Comparison of ENCODE assay signal across 11 cellular contexts in the genomic region with DNA sequence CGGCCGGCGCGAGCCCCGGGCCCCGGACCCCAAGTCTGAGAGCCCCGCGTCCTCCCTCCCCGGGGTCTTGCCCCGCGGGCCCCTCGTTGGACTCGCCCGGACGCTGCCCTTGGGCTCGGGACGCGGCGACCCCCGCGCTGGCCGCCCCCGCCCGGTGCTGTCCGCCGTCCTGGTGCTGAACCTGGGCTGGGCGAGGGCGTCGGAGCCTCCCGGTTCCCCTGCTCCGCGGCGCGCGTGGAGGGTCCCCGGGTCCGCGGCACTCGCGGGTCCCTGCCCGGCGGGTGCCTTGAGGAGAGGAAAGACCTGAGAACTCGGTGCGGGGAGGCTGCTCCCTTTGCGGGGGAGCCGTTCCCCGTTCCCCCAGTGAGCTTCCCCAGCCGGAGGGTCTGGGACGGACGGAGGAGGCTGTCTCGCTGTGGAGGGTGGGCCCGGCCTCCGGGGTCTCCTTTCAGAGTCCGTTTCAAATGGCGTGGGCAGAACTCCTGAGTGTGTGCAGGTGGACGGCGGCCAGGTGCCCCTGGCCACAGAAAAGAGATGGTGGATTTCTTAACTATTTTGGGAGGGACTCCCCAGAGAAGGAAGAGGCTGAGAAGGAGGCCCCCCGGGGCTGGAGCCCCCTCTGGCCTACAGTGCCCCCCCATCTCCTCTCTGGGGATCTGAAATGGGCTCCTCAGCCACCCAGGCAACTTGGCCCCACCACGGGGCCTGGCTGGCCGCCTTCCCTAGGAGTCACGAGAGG. TPM values are rescaled to one million over a fixed set of nuclear protein-coding genes. Genes with fewer than 3 reads are reported as not detected.
DNase-seq lines count a peak whose midpoint lies in the region; ATAC-seq, FAIRE-seq and TF ChIP-seq lines count a peak whose summit lies in the region.
"Had no signal": no experiment of that assay in that cellular context is flagged by ENCODE, and none has a peak within 500 bp of the region (broad histone marks: within the 10 kb centered on the region; RNA-seq: fewer than 3 reads in every experiment).

No MANE protein-coding gene starts in this region.

- H3K27me3 ChIP-seq in breast epithelium: peaks cover 13 to 56% of the 10 kb centered on the region in 2 donors
- H3K27me3 ChIP-seq in GM12878 (replicated peaks in 1 of 2; ENCODE audit: control insufficient read depth in 2 of 2, insufficient read depth in 2 of 2, low read length in 1 of 2): peaks cover 3 to 5% of the 10 kb centered on the region in 2 experiments; a peak in 2 of 4 replicates

- TF ChIP-seq RAD21 in GM12878 (IDR thresholded peaks at IDR 0.05; ENCODE audit: insufficient read depth, low read depth, low read length): no peak

- ATAC-seq in GM12878 (no peak), left colon (peak; percentile 28)

- H3K4me3 ChIP-seq in breast epithelium (peak overlapping the region in 2 of 3 donors; percentile 45 to 66), GM12878 (no peak overlapping the region)

- H3K9me3 Mint-ChIP-seq in MCF 10A (ENCODE audit: unreplicated experiment) (no peaks in the 10 kb centered on the region), type B pancreatic cell (no peaks in the 10 kb centered on the region)

- WGBS in GM12878 (ENCODE audit: insufficient coverage, insufficient replicate concordance, low lambda C conversion rate, missing lambda C conversion rate): 42% methylated on average over 43 of the region's 61 CpGs

- POLR2A ChIA-PET in MCF 10A (lab: Yijun Ruan, JAX): no interaction called here
- POLR2A ChIA-PET in GM12878 (lab: Charles Lee): no interaction called here
- POLR2A ChIA-PET in GM10248 (lab: Yijun Ruan, JAX): no interaction called here

- no peak overlapping the region for H3K4me3 Mint-ChIP-seq in MCF 10A (ENCODE audit: unreplicated experiment)
- peak overlapping the region; percentile 34 for H3K4me3 Mint-ChIP-seq in type B pancreatic cell

- H3K36me3 Mint-ChIP-seq in MCF 10A (ENCODE audit: insufficient read depth, unreplicated experiment) (no peaks in the 10 kb centered on the region), type B pancreatic cell (no peaks in the 10 kb centered on the region)

- CTCF ChIA-PET in MCF 10A (lab: Yijun Ruan, JAX): interaction anchor here (0.6 to 1.2 kb wide), 3 partner anchors 25 to 1597 kb away, joined by 3 to 7 read pairs (median 3); no protein-coding TSS in a partner anchor
- CTCF ChIA-PET in GM12878 (lab: Yijun Ruan, JAX): no interaction called here
- CTCF ChIA-PET in GM10248 (lab: Yijun Ruan, JAX): interaction anchor here (2.7 kb wide), 1 partner anchor 25 kb away, joined by 10 read pairs; no protein-coding TSS in a partner anchor

- H3K9ac ChIP-seq in GM12878 (ENCODE audit: control insufficient read depth, insufficient read depth, low read length): no peak overlapping the region

- H3K36me3 ChIP-seq in breast epithelium: no peaks in the 10 kb centered on the region
- H3K36me3 ChIP-seq in GM12878 (ENCODE audit: control insufficient read depth in 2 of 2, insufficient read depth in 2 of 2, low read length in 1 of 2): no peaks in the 10 kb centered on the region

- no peak for TF ChIP-seq EP300 in GM12878 (IDR thresholded peaks at IDR 0.05; ENCODE audit: borderline replicate concordance in 1 of 2, control insufficient read depth in 1 of 2, low read depth in 2 of 2, low read length in 2 of 2)

- FAIRE-seq in GM12878 (lab: Jason Lieb, UNC): no peak

- no peak overlapping the region for H2AFZ ChIP-seq in GM12878 (ENCODE audit: control insufficient read depth, low read depth, low read length)

- intact Hi-C loops in breast epithelium (cut with DNase I; ENCODE audit: low total_unique reads): no loop called here
- intact Hi-C loops in MCF 10A (cut with micrococcal nuclease): no loop called here
- intact Hi-C loops in GM12878 (cut with micrococcal nuclease; ENCODE audit: unreplicated experiment): no loop called here
- intact Hi-C loops in left colon (cut with DNase I, micrococcal nuclease): no loop called here

- BruUV-seq in MCF 10A (replicated peaks; lab: Mats Ljungman, UMichigan) (no TSS peak), GM12878 (replicated peaks; lab: Mats Ljungman, UMichigan) (no TSS peak)

- no peak overlapping the region for H3K4me2 ChIP-seq in GM12878 (ENCODE audit: control insufficient read depth, insufficient read depth)

- SMC1A ChIA-PET in GM12878 (lab: Charles Lee; ENCODE audit: uncharacterized antibody, unreplicated experiment): no interaction called here

- RAD21 ChIA-PET in GM12878 (lab: Charles Lee; ENCODE audit: unreplicated experiment): no interaction called here

- H3K79me2 ChIP-seq in GM12878 (ENCODE audit: control insufficient read depth, insufficient read depth, low read length): no peaks in the 10 kb centered on the region

- no peak for TF ChIP-seq POLR2A in breast epithelium (IDR thresholded peaks at IDR 0.05)
- TF ChIP-seq POLR2A in GM12878 (IDR thresholded peaks at IDR 0.05; ENCODE audit: low read depth, low read length): no peak

- DNase-seq in breast epithelium (ENCODE audit: low spot score in 2 of 2): no peak
- no peak for DNase-seq in MCF 10A (ENCODE audit: unreplicated experiment)
- no peak for DNase-seq in GM12878 (ENCODE audit: low read depth, low spot score)
- DNase-seq in left colon: no peak
- no peak for DNase-seq in type B pancreatic cell (ENCODE audit: extremely low spot score, unreplicated experiment)
- no peak for DNase-seq in GM10248 (ENCODE audit: extremely low spot score)
- no peak for DNase-seq in activated effector memory CD4-positive, alpha-beta T cell treated with anti-CD3 and anti-CD28 coated beads, Interleukin-2, amount 50 U/mL, for 16 hours
- DNase-seq in NCI-H2029 (lab: John Stamatoyannopoulos, UW): no peak
- DNase-seq: T-helper 1 cell had no signal

- H3K27ac ChIP-seq in breast epithelium: no peak overlapping the region
- H3K27ac ChIP-seq in GM12878 (ENCODE audit: control insufficient read depth, insufficient read depth): no peak overlapping the region

- H3K4me1 Mint-ChIP-seq in MCF 10A (ENCODE audit: insufficient read depth, unreplicated experiment): peaks cover 8% of the 10 kb centered on the region
- H3K4me1 Mint-ChIP-seq in type B pancreatic cell (ENCODE audit: unreplicated experiment): no peaks in the 10 kb centered on the region

- H3K27me3 Mint-ChIP-seq in MCF 10A (ENCODE audit: insufficient read depth, unreplicated experiment): peaks cover 51% of the 10 kb centered on the region
- peaks cover 79% of the 10 kb centered on the region for H3K27me3 Mint-ChIP-seq in type B pancreatic cell

- H3K4me1 ChIP-seq in breast epithelium (peaks cover 6 to 8% of the 10 kb centered on the region in 2 donors), GM12878 (ENCODE audit: control insufficient read depth, insufficient read depth, low read length) (no peaks in the 10 kb centered on the region)

- H3K27ac Mint-ChIP-seq in MCF 10A (ENCODE audit: low read depth, unreplicated experiment): no peak overlapping the region
- H3K27ac Mint-ChIP-seq in type B pancreatic cell: no peak overlapping the region
- H3K27ac Mint-ChIP-seq: nephron had no signal

- no peaks in the 10 kb centered on the region for H4K20me1 ChIP-seq in GM12878 (ENCODE audit: control insufficient read depth, insufficient read depth)

- in situ Hi-C loops in GM12878 (cut with MboI): no loop called here

- H3K9me3 ChIP-seq in breast epithelium (no peaks in the 10 kb centered on the region), GM12878 (replicated peaks; ENCODE audit: control insufficient read depth, insufficient read depth, low read length) (no peaks in the 10 kb centered on the region)

- TF ChIP-seq CTCF in breast epithelium (IDR thresholded peaks at IDR 0.05) (no peak), MCF 10A (IDR thresholded peaks at IDR 0.05; ENCODE audit: unreplicated experiment) (no peak), GM12878 (IDR thresholded peaks at IDR 0.05 in 2 of 3, conservative IDR thresholded peaks at IDR 0.05 in 1 of 3; ENCODE audit: control insufficient read depth in 2 of 3, extremely low read depth in 1 of 3, insufficient read depth in 1 of 3, low read depth in 3 of 3, low read length in 3 of 3) (no peak), type B pancreatic cell (conservative IDR thresholded peaks at IDR 0.05) (no peak), GM10248 (IDR thresholded peaks at IDR 0.05; ENCODE audit: control extremely low read depth, extremely low read depth, low read depth, missing control alignments) (no peak)

RNA-seq across cellular contexts. Expression of a gene that starts 0.6 kb away (rescaled TPM):
- total RNA-seq in breast epithelium (not detected), MCF 10A (2022) (not detected in 2 replicates), GM12878 (2014; rRNA removed) (not detected in 2 replicates), GM12878 (2014; rRNA removed; fragmentation: Illumina TruSeq; extraction: Trizol) (not detected in 2 replicates), GM12878 (2021) (not detected in 2 replicates), left colon (not detected), type B pancreatic cell (ENCODE audit: low replicate concordance) (0.43 and 2.0 TPM in 2 replicates)
- total RNA-seq in GM12878 (2013; cell fraction: nucleolus; rRNA removed): not detected in 2 replicates
- polyA plus RNA-seq in GM12878 (2011; ENCODE audit: low read depth): not detected
- polyA plus RNA-seq in GM12878 (2011; rRNA removed) (not detected in 2 replicates), GM12878 (2014; fragmentation: Illumina TruSeq; extraction: Trizol) (not detected in 2 replicates), GM12878 (2014; fragmentation: Nextera tagmentation; extraction: Ambion mirVana) (not detected), GM12878 (2014; rRNA removed) (not detected in 2 replicates), GM12878 (2016; fragmentation: Nextera tagmentation; extraction: Ambion mirVana) (not detected)
- not detected in 2 replicates for polyA plus RNA-seq in GM12878 (2011; cell fraction: cytosol; rRNA removed)
- not detected in 2 replicates for polyA plus RNA-seq in GM12878 (2011; cell fraction: nucleus; rRNA removed)
- not detected in 2 replicates for polyA plus RNA-seq in GM12878 (2012)
- polyA minus RNA-seq in GM12878 (2011; rRNA and poly(A)+ RNA removed): not detected in 2 replicates
- not detected in 2 replicates for polyA minus RNA-seq in GM12878 (2011; cell fraction: cytosol; rRNA and poly(A)+ RNA removed)
- polyA minus RNA-seq in GM12878 (2011; cell fraction: nucleus; rRNA and poly(A)+ RNA removed): not detected in 2 replicates
- total RNA-seq: glomerular endothelial cell had no signal

RNA-seq across cellular contexts. Expression of a gene that starts 16.2 kb away (rescaled TPM):
- total RNA-seq in breast epithelium: under 1 TPM in 2 of 3 donors, not detected in 1; 0.29 to 0.98 TPM
- total RNA-seq in MCF 10A (2022): not detected in 2 replicates
- total RNA-seq in GM12878 (2013; cell fraction: nucleolus; rRNA removed): not detected in 2 replicates
- not detected in 2 replicates for total RNA-seq in GM12878 (2014; rRNA removed)
- total RNA-seq in GM12878 (2014; rRNA removed; fragmentation: Illumina TruSeq; extraction: Trizol): not detected in 2 replicates
- not detected in 2 replicates for total RNA-seq in GM12878 (2021)
- not detected for polyA plus RNA-seq in GM12878 (2011; ENCODE audit: low read depth)
- not detected in 2 replicates for polyA plus RNA-seq in GM12878 (2011; rRNA removed)
- polyA plus RNA-seq in GM12878 (2011; cell fraction: cytosol; rRNA removed): not detected in 2 replicates
- polyA plus RNA-seq in GM12878 (2011; cell fraction: nucleus; rRNA removed): not detected in 2 replicates
- polyA plus RNA-seq in GM12878 (2012): not detected in 2 replicates
- 0.01 TPM in 1 of 2 replicates, not detected in the other for polyA plus RNA-seq in GM12878 (2014; fragmentation: Illumina TruSeq; extraction: Trizol)
- not detected for polyA plus RNA-seq in GM12878 (2014; fragmentation: Nextera tagmentation; extraction: Ambion mirVana)
- not detected in 2 replicates for polyA plus RNA-seq in GM12878 (2014; rRNA removed)
- polyA plus RNA-seq in GM12878 (2016; fragmentation: Nextera tagmentation; extraction: Ambion mirVana): not detected
- polyA minus RNA-seq in GM12878 (2011; rRNA and poly(A)+ RNA removed): not detected in 2 replicates
- polyA minus RNA-seq in GM12878 (2011; cell fraction: cytosol; rRNA and poly(A)+ RNA removed): not detected in 2 replicates
- not detected in 2 replicates for polyA minus RNA-seq in GM12878 (2011; cell fraction: nucleus; rRNA and poly(A)+ RNA removed)
- not detected for total RNA-seq in left colon
- total RNA-seq in type B pancreatic cell (ENCODE audit: low replicate concordance): 0.76 and 1.5 TPM in 2 replicates
- total RNA-seq: glomerular endothelial cell had no signal

RNA-seq across cellular contexts. Expression of a gene that starts 30.5 kb away (rescaled TPM):
- total RNA-seq in breast epithelium (10 to 100 TPM in 2 of 3 donors, under 1 TPM in 1; 0.64 to 17.9 (median 12.5) TPM), MCF 10A (2022) (20.3 and 24.9 TPM in 2 replicates), GM12878 (2014; rRNA removed) (0.87 and 1.2 TPM in 2 replicates), GM12878 (2014; rRNA removed; fragmentation: Illumina TruSeq; extraction: Trizol) (0.51 and 0.67 TPM in 2 replicates), GM12878 (2021) (1.0 and 1.9 TPM in 2 replicates), left colon (10 to 100 TPM; 60.7 to 67.8 TPM), type B pancreatic cell (ENCODE audit: low replicate concordance) (33.2 and 64.4 TPM in 2 replicates)
- 0.44 TPM in 1 of 2 replicates, not detected in the other for total RNA-seq in GM12878 (2013; cell fraction: nucleolus; rRNA removed)
- polyA plus RNA-seq in GM12878 (2011; ENCODE audit: low read depth): 9.0 TPM
- polyA plus RNA-seq in GM12878 (2011; rRNA removed) (0.05 TPM in 1 of 2 replicates, not detected in the other), GM12878 (2014; fragmentation: Illumina TruSeq; extraction: Trizol) (0.48 and 0.49 TPM in 2 replicates), GM12878 (2014; fragmentation: Nextera tagmentation; extraction: Ambion mirVana) (under 1 TPM in 1 of 2 experiments, not detected in 1; 0.05 TPM), GM12878 (2014; rRNA removed) (0.41 and 0.71 TPM in 2 replicates), GM12878 (2016; fragmentation: Nextera tagmentation; extraction: Ambion mirVana) (under 1 TPM; 0.64 to 0.68 TPM)
- polyA plus RNA-seq in GM12878 (2011; cell fraction: cytosol; rRNA removed): 0.03 and 0.15 TPM in 2 replicates
- polyA plus RNA-seq in GM12878 (2011; cell fraction: nucleus; rRNA removed): 0.16 TPM in 1 of 2 replicates, not detected in the other
- 3.7 and 4.9 TPM in 2 replicates for polyA plus RNA-seq in GM12878 (2012)
- not detected in 2 replicates for polyA minus RNA-seq in GM12878 (2011; rRNA and poly(A)+ RNA removed)
- polyA minus RNA-seq in GM12878 (2011; cell fraction: cytosol; rRNA and poly(A)+ RNA removed): 0.73 TPM in 1 of 2 replicates, not detected in the other
- polyA minus RNA-seq in GM12878 (2011; cell fraction: nucleus; rRNA and poly(A)+ RNA removed): 0.29 TPM in 1 of 2 replicates, not detected in the other
